ENCODE assay signal across 8 cellular contexts in genomic region chr2:43223412-43224040, GRCh38. TPM values are rescaled to one million over a fixed set of nuclear protein-coding genes. Genes with fewer than 3 reads are reported as not detected.
A peak's percentile ranks its signal among the peaks of the same experiment; 100 is the strongest.
DNase-seq lines count a peak whose midpoint lies in the region; ATAC-seq and TF ChIP-seq lines count a peak whose summit lies in the region.

No MANE protein-coding gene starts in this region.

- no peaks in the 10 kb centered on the region for H3K27me3 Mint-ChIP-seq in CD8-positive, alpha-beta T cell (ENCODE audit: low read depth)

- peak overlapping the region; percentile 94 for H3K9ac ChIP-seq in NT2/D1 (ENCODE audit: insufficient read length, low read depth)

- CTCF ChIA-PET in CD8-positive, alpha-beta T cell (lab: Charles Lee), result interaction anchor here (0.6 to 22.9 kb wide), 7 partner anchors 29 to 226 kb away, joined by 3 to 666 read pairs (median 9); no protein-coding TSS in a partner anchor

- peak overlapping the region; percentile 97 for H3K27ac Mint-ChIP-seq in CD8-positive, alpha-beta T cell

- H3K4me1 ChIP-seq in CD8-positive, alpha-beta T cell (ENCODE audit: insufficient read depth, low read length), result peaks cover 28% of the 10 kb centered on the region
- peaks cover 4% of the 10 kb centered on the region for H3K4me1 ChIP-seq in NT2/D1 (ENCODE audit: insufficient read depth, insufficient read length)

- TF ChIP-seq CTCF in CD8-positive, alpha-beta T cell (IDR thresholded peaks at IDR 0.05), result no peak
- no peak for TF ChIP-seq CTCF in GM13976 (IDR thresholded peaks at IDR 0.05; ENCODE audit: borderline replicate concordance, control extremely low read depth, extremely low read depth, insufficient read depth, missing control alignments)

- intact Hi-C loops in CD8-positive, alpha-beta T cell (cut with DNase I, micrococcal nuclease), result loop anchor here in 1 of 2 experiments (1.0 kb wide), 1 partner anchor 53 kb away; no protein-coding TSS in a partner anchor

- peak overlapping the region; percentile 96 for H3K4me3 Mint-ChIP-seq in CD8-positive, alpha-beta T cell

- POLR2A ChIA-PET in CD8-positive, alpha-beta T cell (lab: Charles Lee), result interaction anchor here (1.2 to 18.1 kb wide), 6 partner anchors 8 to 91 kb away, joined by 3 to 1192 read pairs (median 75); no protein-coding TSS in a partner anchor

- H3K36me3 Mint-ChIP-seq in CD8-positive, alpha-beta T cell, result peaks cover 49% of the 10 kb centered on the region

- peaks cover 37% of the 10 kb centered on the region for H3K36me3 ChIP-seq in CD8-positive, alpha-beta T cell (ENCODE audit: insufficient read depth, low read length)
- peaks cover 34% of the 10 kb centered on the region for H3K36me3 ChIP-seq in NT2/D1 (ENCODE audit: insufficient read depth, insufficient read length, low read length)

- H3K27ac ChIP-seq in CD8-positive, alpha-beta T cell (ENCODE audit: low read depth, low read length), result peak overlapping the region; percentile 86

- H3K4me3 ChIP-seq in CD8-positive, alpha-beta T cell (ENCODE audit: low read depth, low read length), result peak overlapping the region; percentile 89
- H3K4me3 ChIP-seq in NT2/D1 (ENCODE audit: insufficient read length, low read depth), result peak overlapping the region; percentile 85

- no peaks in the 10 kb centered on the region for H3K9me3 Mint-ChIP-seq in CD8-positive, alpha-beta T cell

- no peaks in the 10 kb centered on the region for H3K9me3 ChIP-seq in CD8-positive, alpha-beta T cell (ENCODE audit: low read length)
- no peaks in the 10 kb centered on the region for H3K9me3 ChIP-seq in NT2/D1 (ENCODE audit: insufficient read depth, low read length)

- peaks cover 40% of the 10 kb centered on the region for H3K4me1 Mint-ChIP-seq in CD8-positive, alpha-beta T cell (ENCODE audit: low read depth)

- in situ Hi-C loops in GM13976 (cut with MboI; ENCODE audit: low sequenced_read_pairs, unreplicated experiment), result no loop called here

- ATAC-seq in CD8-positive, alpha-beta T cell, result no peak
- ATAC-seq in GM19324 (IDR thresholded peaks at IDR 0.05; ENCODE audit: low FRiP score, unreplicated experiment), result no peak

- no peaks in the 10 kb centered on the region for H3K27me3 ChIP-seq in CD8-positive, alpha-beta T cell (ENCODE audit: insufficient read depth, low read length)
- no peaks in the 10 kb centered on the region for H3K27me3 ChIP-seq in NT2/D1 (ENCODE audit: insufficient read depth, insufficient read length)

- DNase-seq in CD8-positive, alpha-beta T cell, result no peak
- DNase-seq in NT2/D1 (ENCODE audit: low read depth, low spot score), result no peak
- DNase-seq in dermis blood vessel endothelial cell, result peak; percentile 40
- DNase-seq in myocyte (ENCODE audit: low read depth), result peak; percentile 44
- no peak for DNase-seq in NCI-H774 (lab: John Stamatoyannopoulos, UW)
- DNase-seq in NCI-H187 treated with DMSO at 0.1 percent for 48 hours (lab: John Stamatoyannopoulos, UW), result no peak
- DNase-seq in GM13976 (ENCODE audit: low spot score), result no peak

RNA-seq across cellular contexts. Expression of gene ZFP36L2, which starts 2.9 kb away (rescaled TPM):
- 1,000 to 10,000 TPM; 1,270 to 1,311 TPM for total RNA-seq in CD8-positive, alpha-beta T cell
- 13.1 and 30.7 TPM in 2 replicates for total RNA-seq in dermis blood vessel endothelial cell
- total RNA-seq in myocyte, result 6.1 and 6.2 TPM in 2 replicates
- 10.3 TPM for polyA plus RNA-seq in myocyte (2012)

Comparison
In these comparisons a context has a peak if more than half of its experiments do, and no peak if none do; other contexts are left out.
1. DNase-seq: peak in dermis blood vessel endothelial cell (single experiment) and myocyte (single experiment); none in CD8-positive, alpha-beta T cell (0 of 7), NT2/D1 (single experiment), NCI-H774 (single experiment), NCI-H187 treated with DMSO at 0.1 percent for 48 hours (single experiment) and GM13976 (single experiment).
2. RNA of gene ZFP36L2, which starts 2.9 kb away (total RNA-seq): 1,270 to 1,311 TPM in CD8-positive, alpha-beta T cell; 13.1 to 30.7 TPM in dermis blood vessel endothelial cell and 6.1 to 6.2 TPM in myocyte; every median in the first group is over 10 times any median in the second.